1 cellular context compared by ENCODE assay signal in the genomic region with DNA sequence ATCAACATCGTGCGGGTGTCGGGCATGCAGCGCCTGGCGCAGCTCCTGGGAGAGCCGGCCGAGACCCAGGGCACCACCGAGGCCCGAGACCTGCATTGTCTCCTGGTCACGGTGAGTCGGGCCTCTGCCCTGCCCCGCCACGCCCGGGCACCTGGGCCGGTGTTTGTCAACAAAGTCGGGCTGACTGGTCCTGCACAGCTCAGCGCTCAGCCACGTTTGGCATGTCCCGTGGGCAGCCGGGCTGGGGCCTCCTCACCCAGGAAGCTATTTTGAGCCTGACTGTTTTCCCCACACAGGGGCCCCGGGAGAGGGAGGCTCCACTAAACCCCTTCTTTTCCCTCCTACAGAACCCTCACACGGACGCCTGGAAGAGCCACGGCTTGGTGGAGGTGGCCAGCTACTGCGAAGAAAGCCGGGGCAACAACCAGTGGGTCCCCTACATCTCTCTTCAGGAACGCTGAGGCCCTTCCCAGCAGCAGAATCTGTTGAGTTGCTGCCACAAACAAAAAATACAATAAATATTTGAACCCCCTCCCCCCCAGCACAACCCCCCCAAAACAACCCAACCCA.
TF ChIP-seq lines count a peak whose summit lies in the region.

No MANE protein-coding gene starts in this region.

TF ChIP-seq in HepG2, 621 proteins besides CTCF, POLR2A, EP300 and RAD21:
- TF ChIP-seq ZNF292 (CRISPR knock-in tag; IDR thresholded peaks at IDR 0.05; ENCODE audit: borderline replicate concordance, low read depth) (no peak), SAP130 (CRISPR knock-in tag; IDR thresholded peaks at IDR 0.05; ENCODE audit: low read depth) (peak; percentile 14; the same call in 1 of the 2 replicates), FOXK1 (CRISPR knock-in tag; IDR thresholded peaks at IDR 0.05; ENCODE audit: borderline replicate concordance, low read depth) (0 out of 2 replicates have a peak, but pooled peaks have one; percentile 24), ZNF747 (CRISPR knock-in tag; IDR thresholded peaks at IDR 0.05; ENCODE audit: borderline replicate concordance) (peak; percentile 21; the same call in 1 of the 2 replicates), REXO4 (CRISPR knock-in tag; IDR thresholded peaks at IDR 0.05; ENCODE audit: borderline replicate concordance) (no peak), CENPT (CRISPR knock-in tag; IDR thresholded peaks at IDR 0.05; ENCODE audit: low read depth) (no peak; the same call in 1 of the 2 replicates), ZFYVE20 (CRISPR knock-in tag; IDR thresholded peaks at IDR 0.05; ENCODE audit: borderline replicate concordance, low read depth) (no peak), GABPB1 (CRISPR knock-in tag; IDR thresholded peaks at IDR 0.05) (peak; percentile 14; the same call in 1 of the 2 replicates), FOXP1 (IDR thresholded peaks at IDR 0.05) (no peak), FOXP1 (CRISPR knock-in tag; IDR thresholded peaks at IDR 0.05) (peak; percentile 34; the same call in 1 of the 2 replicates), ARID2 (CRISPR knock-in tag; IDR thresholded peaks at IDR 0.05; ENCODE audit: borderline replicate concordance) (0 out of 2 replicates have a peak, but pooled peaks have one; percentile 58), ZNF670 (CRISPR knock-in tag; IDR thresholded peaks at IDR 0.05; ENCODE audit: borderline replicate concordance) (no peak), MAZ (IDR thresholded peaks at IDR 0.05; ENCODE audit: borderline replicate concordance, low read depth, low read length) (0 out of 2 replicates have a peak, but pooled peaks have one; percentile 8), MAZ (CRISPR knock-in tag; IDR thresholded peaks at IDR 0.05; ENCODE audit: low read depth) (no peak), FOSL2 (CRISPR knock-in tag; IDR thresholded peaks at IDR 0.05) (peak; percentile 66), ZFX (CRISPR knock-in tag; IDR thresholded peaks at IDR 0.05; ENCODE audit: low read depth) (0 out of 2 replicates have a peak, but pooled peaks have one; percentile 2), ETV5 (CRISPR knock-in tag; IDR thresholded peaks at IDR 0.05; ENCODE audit: borderline replicate concordance) (peak; percentile 21; the same call in 1 of the 2 replicates), RBFOX2 (IDR thresholded peaks at IDR 0.05; ENCODE audit: low read depth, low read length) (peak; percentile 44; the same call in 1 of the 2 replicates), AGO1 (IDR thresholded peaks at IDR 0.05; ENCODE audit: low read depth, low read length, poor library complexity, severe bottlenecking) (peak; percentile 62), ZNF768 (CRISPR knock-in tag; IDR thresholded peaks at IDR 0.05) (peak; percentile 34; the same call in 1 of the 2 replicates), ZBTB38 (CRISPR knock-in tag; IDR thresholded peaks at IDR 0.05) (peak; percentile 7; the same call in 1 of the 2 replicates), AGO2 (optimal IDR thresholded peaks at IDR 0.05; ENCODE audit: low read depth, low read length) (peak; percentile 51), HMG20B (CRISPR knock-in tag; conservative IDR thresholded peaks at IDR 0.05) (no peak)
- TF ChIP-seq, protein P1, sequence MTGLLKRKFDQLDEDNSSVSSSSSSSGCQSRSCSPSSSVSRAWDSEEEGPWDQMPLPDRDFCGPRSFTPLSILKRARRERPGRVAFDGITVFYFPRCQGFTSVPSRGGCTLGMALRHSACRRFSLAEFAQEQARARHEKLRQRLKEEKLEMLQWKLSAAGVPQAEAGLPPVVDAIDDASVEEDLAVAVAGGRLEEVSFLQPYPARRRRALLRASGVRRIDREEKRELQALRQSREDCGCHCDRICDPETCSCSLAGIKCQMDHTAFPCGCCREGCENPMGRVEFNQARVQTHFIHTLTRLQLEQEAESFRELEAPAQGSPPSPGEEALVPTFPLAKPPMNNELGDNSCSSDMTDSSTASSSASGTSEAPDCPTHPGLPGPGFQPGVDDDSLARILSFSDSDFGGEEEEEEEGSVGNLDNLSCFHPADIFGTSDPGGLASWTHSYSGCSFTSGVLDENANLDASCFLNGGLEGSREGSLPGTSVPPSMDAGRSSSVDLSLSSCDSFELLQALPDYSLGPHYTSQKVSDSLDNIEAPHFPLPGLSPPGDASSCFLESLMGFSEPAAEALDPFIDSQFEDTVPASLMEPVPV (CRISPR knock-in tag; IDR thresholded peaks at IDR 0.05) = peak; percentile 73; the same call in 1 of the 2 replicates
- TF ChIP-seq, protein P2, sequence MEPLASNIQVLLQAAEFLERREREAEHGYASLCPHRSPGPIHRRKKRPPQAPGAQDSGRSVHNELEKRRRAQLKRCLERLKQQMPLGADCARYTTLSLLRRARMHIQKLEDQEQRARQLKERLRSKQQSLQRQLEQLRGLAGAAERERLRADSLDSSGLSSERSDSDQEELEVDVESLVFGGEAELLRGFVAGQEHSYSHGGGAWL (CRISPR knock-in tag; IDR thresholded peaks at IDR 0.05) = 0 out of 2 replicates have a peak, but pooled peaks have one; percentile 14
- TF ChIP-seq, protein P3, sequence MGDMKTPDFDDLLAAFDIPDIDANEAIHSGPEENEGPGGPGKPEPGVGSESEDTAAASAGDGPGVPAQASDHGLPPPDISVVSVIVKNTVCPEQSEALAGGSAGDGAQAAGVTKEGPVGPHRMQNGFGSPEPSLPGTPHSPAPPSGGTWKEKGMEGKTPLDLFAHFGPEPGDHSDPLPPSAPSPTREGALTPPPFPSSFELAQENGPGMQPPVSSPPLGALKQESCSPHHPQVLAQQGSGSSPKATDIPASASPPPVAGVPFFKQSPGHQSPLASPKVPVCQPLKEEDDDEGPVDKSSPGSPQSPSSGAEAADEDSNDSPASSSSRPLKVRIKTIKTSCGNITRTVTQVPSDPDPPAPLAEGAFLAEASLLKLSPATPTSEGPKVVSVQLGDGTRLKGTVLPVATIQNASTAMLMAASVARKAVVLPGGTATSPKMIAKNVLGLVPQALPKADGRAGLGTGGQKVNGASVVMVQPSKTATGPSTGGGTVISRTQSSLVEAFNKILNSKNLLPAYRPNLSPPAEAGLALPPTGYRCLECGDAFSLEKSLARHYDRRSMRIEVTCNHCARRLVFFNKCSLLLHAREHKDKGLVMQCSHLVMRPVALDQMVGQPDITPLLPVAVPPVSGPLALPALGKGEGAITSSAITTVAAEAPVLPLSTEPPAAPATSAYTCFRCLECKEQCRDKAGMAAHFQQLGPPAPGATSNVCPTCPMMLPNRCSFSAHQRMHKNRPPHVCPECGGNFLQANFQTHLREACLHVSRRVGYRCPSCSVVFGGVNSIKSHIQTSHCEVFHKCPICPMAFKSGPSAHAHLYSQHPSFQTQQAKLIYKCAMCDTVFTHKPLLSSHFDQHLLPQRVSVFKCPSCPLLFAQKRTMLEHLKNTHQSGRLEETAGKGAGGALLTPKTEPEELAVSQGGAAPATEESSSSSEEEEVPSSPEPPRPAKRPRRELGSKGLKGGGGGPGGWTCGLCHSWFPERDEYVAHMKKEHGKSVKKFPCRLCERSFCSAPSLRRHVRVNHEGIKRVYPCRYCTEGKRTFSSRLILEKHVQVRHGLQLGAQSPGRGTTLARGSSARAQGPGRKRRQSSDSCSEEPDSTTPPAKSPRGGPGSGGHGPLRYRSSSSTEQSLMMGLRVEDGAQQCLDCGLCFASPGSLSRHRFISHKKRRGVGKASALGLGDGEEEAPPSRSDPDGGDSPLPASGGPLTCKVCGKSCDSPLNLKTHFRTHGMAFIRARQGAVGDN (CRISPR knock-in tag; IDR thresholded peaks at IDR 0.05) = peak; percentile 40
- TF ChIP-seq, protein P4, sequence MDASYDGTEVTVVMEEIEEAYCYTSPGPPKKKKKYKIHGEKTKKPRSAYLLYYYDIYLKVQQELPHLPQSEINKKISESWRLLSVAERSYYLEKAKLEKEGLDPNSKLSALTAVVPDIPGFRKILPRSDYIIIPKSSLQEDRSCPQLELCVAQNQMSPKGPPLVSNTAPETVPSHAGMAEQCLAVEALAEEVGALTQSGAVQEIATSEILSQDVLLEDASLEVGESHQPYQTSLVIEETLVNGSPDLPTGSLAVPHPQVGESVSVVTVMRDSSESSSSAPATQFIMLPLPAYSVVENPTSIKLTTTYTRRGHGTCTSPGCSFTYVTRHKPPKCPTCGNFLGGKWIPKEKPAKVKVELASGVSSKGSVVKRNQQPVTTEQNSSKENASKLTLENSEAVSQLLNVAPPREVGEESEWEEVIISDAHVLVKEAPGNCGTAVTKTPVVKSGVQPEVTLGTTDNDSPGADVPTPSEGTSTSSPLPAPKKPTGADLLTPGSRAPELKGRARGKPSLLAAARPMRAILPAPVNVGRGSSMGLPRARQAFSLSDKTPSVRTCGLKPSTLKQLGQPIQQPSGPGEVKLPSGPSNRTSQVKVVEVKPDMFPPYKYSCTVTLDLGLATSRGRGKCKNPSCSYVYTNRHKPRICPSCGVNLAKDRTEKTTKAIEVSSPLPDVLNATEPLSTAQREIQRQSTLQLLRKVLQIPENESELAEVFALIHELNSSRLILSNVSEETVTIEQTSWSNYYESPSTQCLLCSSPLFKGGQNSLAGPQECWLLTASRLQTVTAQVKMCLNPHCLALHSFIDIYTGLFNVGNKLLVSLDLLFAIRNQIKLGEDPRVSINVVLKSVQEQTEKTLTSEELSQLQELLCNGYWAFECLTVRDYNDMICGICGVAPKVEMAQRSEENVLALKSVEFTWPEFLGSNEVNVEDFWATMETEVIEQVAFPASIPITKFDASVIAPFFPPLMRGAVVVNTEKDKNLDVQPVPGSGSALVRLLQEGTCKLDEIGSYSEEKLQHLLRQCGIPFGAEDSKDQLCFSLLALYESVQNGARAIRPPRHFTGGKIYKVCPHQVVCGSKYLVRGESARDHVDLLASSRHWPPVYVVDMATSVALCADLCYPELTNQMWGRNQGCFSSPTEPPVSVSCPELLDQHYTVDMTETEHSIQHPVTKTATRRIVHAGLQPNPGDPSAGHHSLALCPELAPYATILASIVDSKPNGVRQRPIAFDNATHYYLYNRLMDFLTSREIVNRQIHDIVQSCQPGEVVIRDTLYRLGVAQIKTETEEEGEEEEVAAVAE (CRISPR knock-in tag; IDR thresholded peaks at IDR 0.05; ENCODE audit: borderline replicate concordance) = no peak
- TF ChIP-seq, protein P5, sequence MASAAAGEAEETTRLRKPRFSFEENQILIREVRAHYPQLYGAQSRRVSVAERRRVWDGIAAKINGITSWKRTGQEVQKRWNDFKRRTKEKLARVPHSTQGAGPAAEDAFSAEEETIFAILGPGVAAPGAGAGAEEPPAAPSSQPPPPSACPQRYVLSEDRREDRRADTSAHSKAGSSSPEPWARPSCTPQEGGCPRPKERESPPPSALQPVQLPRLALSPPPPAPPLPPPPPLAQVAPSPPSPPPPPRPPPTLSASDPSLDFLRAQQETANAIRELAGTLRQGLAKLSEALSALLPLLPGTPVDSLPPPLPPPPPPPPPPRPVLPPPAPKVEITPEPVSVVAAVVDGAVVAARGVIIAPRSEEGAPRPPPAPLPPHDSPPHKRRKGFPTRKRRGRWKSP (CRISPR knock-in tag; IDR thresholded peaks at IDR 0.05) = 0 out of 2 replicates have a peak, but pooled peaks have one; percentile 20
- TF ChIP-seq, protein P6, sequence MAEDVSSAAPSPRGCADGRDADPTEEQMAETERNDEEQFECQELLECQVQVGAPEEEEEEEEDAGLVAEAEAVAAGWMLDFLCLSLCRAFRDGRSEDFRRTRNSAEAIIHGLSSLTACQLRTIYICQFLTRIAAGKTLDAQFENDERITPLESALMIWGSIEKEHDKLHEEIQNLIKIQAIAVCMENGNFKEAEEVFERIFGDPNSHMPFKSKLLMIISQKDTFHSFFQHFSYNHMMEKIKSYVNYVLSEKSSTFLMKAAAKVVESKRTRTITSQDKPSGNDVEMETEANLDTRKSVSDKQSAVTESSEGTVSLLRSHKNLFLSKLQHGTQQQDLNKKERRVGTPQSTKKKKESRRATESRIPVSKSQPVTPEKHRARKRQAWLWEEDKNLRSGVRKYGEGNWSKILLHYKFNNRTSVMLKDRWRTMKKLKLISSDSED (CRISPR knock-in tag; IDR thresholded peaks at IDR 0.05) = no peak
TF ChIP-seq in HepG2: peak in this region for 19.
